In genomic region chr9:131419029-131419614, GRCh38 we compare ENCODE assay signal across 11 cellular contexts. TPM values are rescaled to one million over a fixed set of nuclear protein-coding genes. Genes with fewer than 3 reads are reported as not detected.
A peak's percentile ranks its signal among the peaks of the same experiment; 100 is the strongest.
DNase-seq lines count a peak whose midpoint lies in the region; ATAC-seq, FAIRE-seq and TF ChIP-seq lines count a peak whose summit lies in the region.
"Had no signal": no experiment of that assay in that cellular context is flagged by ENCODE, and none has a peak within 500 bp of the region (broad histone marks: within the 10 kb centered on the region; RNA-seq: fewer than 3 reads in every experiment).

No MANE protein-coding gene starts in this region.

- no peak overlapping the region for H2AFZ ChIP-seq in K562 (ENCODE audit: low read depth, low read length)

- TF ChIP-seq CTCF in A673 (conservative IDR thresholded peaks at IDR 0.05; ENCODE audit: low read depth, low read length) = no peak
- TF ChIP-seq CTCF in K562 (IDR thresholded peaks at IDR 0.05 in 2 of 3, conservative IDR thresholded peaks at IDR 0.05 in 1 of 3; ENCODE audit: insufficient read depth in 2 of 3, low read depth in 1 of 3, low read length in 3 of 3) = no peak

- no peak for DNase-seq in A673 (ENCODE audit: low spot score)
- DNase-seq in HCEC 1CT = peak; percentile 54
- no peak for DNase-seq in K562 (ENCODE audit: extremely low read depth in 1 of 4, low spot score in 3 of 4)
- no peak for DNase-seq in natural killer cell treated with Interleukin-12 subunit alpha and Interleukin-12 subunit beta and Interleukin-15 and Interleukin-18, amount 100 ng/mL, for 72 hours (ENCODE audit: low spot score)
- no peak for DNase-seq in SIG-M5 treated with dmso at 0.1 percent for 504 hours (lab: John Stamatoyannopoulos, UW; ENCODE audit: unreplicated experiment)
- no peak for DNase-seq in DMS 273 treated with DMSO at 0.1 percent for 48 hours (lab: John Stamatoyannopoulos, UW)
- no peak for DNase-seq in stimulated activated naive CD4-positive, alpha-beta T cell treated with Interleukin-2 at 50 U/mL for 16 hours (lab: John Stamatoyannopoulos, UW)
- DNase-seq: NCI-H2081 treated with DMSO at 0.1 percent for 48 hours had no signal

- no peak for TF ChIP-seq RAD21 in K562 (CRISPR knock-in tag; conservative IDR thresholded peaks at IDR 0.05 in 1 of 2, IDR thresholded peaks at IDR 0.05 in 1 of 2)

- in situ Hi-C loops in K562 (cut with MboI) = no loop called here

- FAIRE-seq in K562 (lab: Jason Lieb, UNC) = no peak
- FAIRE-seq: TTC549 had no signal

- H3K36me3 Mint-ChIP-seq in natural killer cell treated with Interleukin-12 subunit alpha and Interleukin-12 subunit beta and Interleukin-15 and Interleukin-18, amount 100 ng/mL, for 72 hours = peaks cover 2% of the 10 kb centered on the region

- H3K36me3 ChIP-seq in A673 (ENCODE audit: insufficient read depth, low read length, poor library complexity, severe bottlenecking) = peaks cover 3% of the 10 kb centered on the region
- peaks cover 68% of the 10 kb centered on the region for H3K36me3 ChIP-seq in K562 (ENCODE audit: control insufficient read depth, insufficient read depth, low read length)

- ATAC-seq in K562 (peak; percentile 15; the same call in 2 of the 3 replicates), HG02970 (IDR thresholded peaks at IDR 0.05; ENCODE audit: low FRiP score, unreplicated experiment) (no peak)
- ATAC-seq in natural killer cell treated with Interleukin-12 subunit alpha and Interleukin-12 subunit beta and Interleukin-15 and Interleukin-18, amount 100 ng/mL, for 72 hours = peak; percentile 45 to 50

- peaks cover 65 to 72% of the 10 kb centered on the region in 2 donors for H3K4me1 Mint-ChIP-seq in natural killer cell treated with Interleukin-12 subunit alpha and Interleukin-12 subunit beta and Interleukin-15 and Interleukin-18, amount 100 ng/mL, for 72 hours (ENCODE audit: low read depth in 2 of 2)

- H3K4me2 ChIP-seq in K562 (ENCODE audit: insufficient read depth, low read length) = no peak overlapping the region

- intact Hi-C loops in A673 (cut with micrococcal nuclease; ENCODE audit: unreplicated experiment) = no loop called here
- intact Hi-C loops in K562 (cut with micrococcal nuclease) = no loop called here

- 56% methylated on average over 6 of the region's 8 CpGs for whole genome bisulfite sequencing in K562 (ENCODE audit: insufficient coverage, low coverage, missing lambda C conversion rate)

- no peak overlapping the region for H3K4me3 ChIP-seq in A673 (ENCODE audit: low read depth, low read length, poor library complexity, severe bottlenecking)
- no peak overlapping the region for H3K4me3 ChIP-seq in K562
- H3K4me3 ChIP-seq: lung had no signal

- BruUV-seq in A673 (replicated peaks; lab: Mats Ljungman, UMichigan) (no TSS peak), K562 (replicated peaks; lab: Mats Ljungman, UMichigan) (no TSS peak)

- peak overlapping the region; percentile 56 for H3K27ac ChIP-seq in A673 (ENCODE audit: low read depth, low read length, poor library complexity, severe bottlenecking)
- H3K27ac ChIP-seq in K562 (ENCODE audit: extremely low read depth, low read depth, low read length) = no peak overlapping the region

- no peaks in the 10 kb centered on the region for H3K9me3 Mint-ChIP-seq in natural killer cell treated with Interleukin-12 subunit alpha and Interleukin-12 subunit beta and Interleukin-15 and Interleukin-18, amount 100 ng/mL, for 72 hours

- peaks cover 8% of the 10 kb centered on the region for H3K9me1 ChIP-seq in K562 (ENCODE audit: control insufficient read depth, insufficient read depth, low read length)

- POLR2A ChIA-PET in A673 (lab: Charles Lee; ENCODE audit: low non-redundant PET) (no interaction called here), K562 (lab: Yijun Ruan, JAX) (interaction anchor here (0.6 to 5.5 kb wide), 7 partner anchors 8 to 128 kb away, joined by 3 to 43 read pairs (median 3); no protein-coding TSS in a partner anchor)

- CTCF ChIA-PET in A673 (lab: Charles Lee) = no interaction called here
- CTCF ChIA-PET in K562 (lab: Yijun Ruan, JAX; ENCODE audit: low intra/inter-chr PET ratio) = no interaction called here

- H3K27me3 ChIP-seq in A673 (replicated peaks; ENCODE audit: insufficient read depth, low read depth, low read length, poor library complexity) (no peaks in the 10 kb centered on the region), K562 (ENCODE audit: control insufficient read depth in 2 of 2, insufficient read depth in 2 of 2, low read length in 2 of 2) (no peaks in the 10 kb centered on the region)

- H3K27me3 Mint-ChIP-seq in natural killer cell treated with Interleukin-12 subunit alpha and Interleukin-12 subunit beta and Interleukin-15 and Interleukin-18, amount 100 ng/mL, for 72 hours = no peaks in the 10 kb centered on the region

- H3K4me1 ChIP-seq in A673 (ENCODE audit: insufficient read depth, low read length, poor library complexity, severe bottlenecking) (peaks cover 33% of the 10 kb centered on the region), K562 (replicated peaks in 1 of 2; ENCODE audit: control insufficient read depth in 2 of 2, insufficient read depth in 2 of 2, low read length in 2 of 2) (peaks cover 26% of the 10 kb centered on the region in 2 experiments; a peak in 4 of 5 replicates)

- H3K79me2 ChIP-seq in K562 (ENCODE audit: control insufficient read depth, insufficient read depth, low read length) = peaks cover 100% of the 10 kb centered on the region

- peak overlapping the region in 1 of 2 experiments; percentile 50; a peak in 1 of 4 replicates for H3K9ac ChIP-seq in K562 (ENCODE audit: insufficient read depth in 1 of 2, low read depth in 2 of 2, low read length in 2 of 2)

- TF ChIP-seq EP300 in K562 (IDR thresholded peaks at IDR 0.05; ENCODE audit: low read length) = no peak

- H4K20me1 ChIP-seq in K562 (replicated peaks; ENCODE audit: control insufficient read depth, insufficient read depth, low read length) = peaks cover 70% of the 10 kb centered on the region

- H3K9me3 ChIP-seq in A673 (ENCODE audit: low read depth, low read length, poor library complexity, severe bottlenecking) (no peaks in the 10 kb centered on the region), K562 (replicated peaks; ENCODE audit: control insufficient read depth, insufficient read depth, low read depth, low read length) (no peaks in the 10 kb centered on the region)

- H3K4me3 Mint-ChIP-seq in natural killer cell treated with Interleukin-12 subunit alpha and Interleukin-12 subunit beta and Interleukin-15 and Interleukin-18, amount 100 ng/mL, for 72 hours = peak overlapping the region; percentile 77

- H3K27ac Mint-ChIP-seq in natural killer cell treated with Interleukin-12 subunit alpha and Interleukin-12 subunit beta and Interleukin-15 and Interleukin-18, amount 100 ng/mL, for 72 hours = peak overlapping the region; percentile 77 to 94

- no peak for TF ChIP-seq POLR2A in K562 (conservative IDR thresholded peaks at IDR 0.05)

TF ChIP-seq in K562, 482 proteins besides CTCF, POLR2A, EP300 and RAD21 (continues in another document):
- TF ChIP-seq ZKSCAN8 (CRISPR knock-in tag; IDR thresholded peaks at IDR 0.05) = no peak
- no peak for TF ChIP-seq SNAPC5 (CRISPR knock-in tag; IDR thresholded peaks at IDR 0.05)
- TF ChIP-seq HNRNPLL (IDR thresholded peaks at IDR 0.05; ENCODE audit: low read depth, low read length, poor library complexity, severe bottlenecking) = no peak
- no peak for TF ChIP-seq RB1 (IDR thresholded peaks at IDR 0.05; ENCODE audit: low read depth)

RNA-seq across cellular contexts. Expression of gene PRRC2B, which starts 25.2 kb away (rescaled TPM):
- total RNA-seq in A673 (2021) (317 and 318 TPM in 2 replicates), K562 (2014; rRNA removed) (30.9 and 31.7 TPM in 2 replicates), K562 (2014; rRNA removed; fragmentation: Illumina TruSeq; extraction: Trizol) (31.7 and 32.1 TPM in 2 replicates), K562 (2015; rRNA removed; fragmentation: Illumina TruSeq; extraction: Trizol) (24.6 and 24.7 TPM in 2 replicates), K562 (2021) (125 and 126 TPM in 2 replicates)
- total RNA-seq in K562 (2011; cell fraction: chromatin; rRNA removed; ENCODE audit: low replicate concordance) = 283 and 387 TPM in 2 replicates
- 121 and 133 TPM in 2 replicates for total RNA-seq in K562 (2011; cell fraction: nucleolus; rRNA removed)
- 150 and 188 TPM in 2 replicates for total RNA-seq in K562 (2011; cell fraction: nucleoplasm; rRNA removed)
- polyA plus RNA-seq in K562 (2011; rRNA removed) (20.1 and 25.4 TPM in 2 replicates), K562 (2014; fragmentation: Illumina TruSeq; extraction: Trizol) (51.4 and 64.0 TPM in 2 replicates), K562 (2014; fragmentation: Nextera tagmentation; extraction: Ambion mirVana) (under 1 TPM; 0.34 to 0.77 TPM), K562 (2014; rRNA removed) (33.7 and 37.5 TPM in 2 replicates)
- 16.5 and 20.1 TPM in 2 replicates for polyA plus RNA-seq in K562 (2011; cell fraction: cytosol; rRNA removed)
- polyA plus RNA-seq in K562 (2011; cell fraction: nucleus; rRNA removed) = 66.4 and 83.2 TPM in 2 replicates
- 56.0 and 68.0 TPM in 2 replicates for polyA plus RNA-seq in K562 (2012)
- 49.8 and 53.3 TPM in 2 replicates for polyA minus RNA-seq in K562 (2011; rRNA and poly(A)+ RNA removed)
- polyA minus RNA-seq in K562 (2011; cell fraction: cytosol; rRNA and poly(A)+ RNA removed) = 36.5 and 47.7 TPM in 2 replicates
- 26.8 and 39.9 TPM in 2 replicates for polyA minus RNA-seq in K562 (2011; cell fraction: nucleus; rRNA and poly(A)+ RNA removed)
- total RNA-seq in natural killer cell treated with Interleukin-12 subunit alpha and Interleukin-12 subunit beta and Interleukin-15 and Interleukin-18, amount 100 ng/mL, for 72 hours = 100 to 1,000 TPM; 122 to 246 TPM
